ENCODE assay signal across 17 cellular contexts in genomic region chr20:1912646-1913045, GRCh38.
"Had no signal": no experiment of that assay in that cellular context is flagged by ENCODE, and none has a peak within 500 bp of the region (broad histone marks: within the 10 kb centered on the region; RNA-seq: fewer than 3 reads in every experiment).

No MANE protein-coding gene starts in this region.

- DNase-seq: activated CD4-positive, alpha-beta T cell treated with anti-CD3 and anti-CD28 coated beads, Interleukin-2, amount 50 U/mL, for 4 hours; activated CD4-positive, CD25-positive, alpha-beta regulatory T cell treated with anti-CD3 and anti-CD28 coated beads, Interleukin-2, amount 50 U/mL, for 72 hours; activated naive CD4-positive, alpha-beta T cell treated with Interleukin-2 at 50 U/mL for 16 hours; activated naive CD8-positive, alpha-beta T cell treated with anti-CD3 and anti-CD28 coated beads, Interleukin-2, amount 50 U/mL, for 24 hours; activated T-cell treated with anti-CD3 and anti-CD28 coated beads for 4 hours; colonic mucosa; glutamatergic neuron; immature natural killer cell; left colon; ovary; stimulated activated CD4-positive, alpha-beta T cell treated with anti-CD3 and anti-CD28 coated beads, Interleukin-2, amount 100 ng/mL, for 48 hours; stimulated activated naive B cell treated with anti-CD40 and anti-IgM and Interleukin-4, amounts not matched to agents 10 μg/mL and 1 μg/mL and 100 μg/mL, for 72 hours; T-helper 9 cell had no signal

- H3K4me1 Mint-ChIP-seq: activated naive CD8-positive, alpha-beta T cell treated with anti-CD3 and anti-CD28 coated beads, Interleukin-2, amount 50 U/mL, for 24 hours; immature natural killer cell; neural crest cell had no signal

- H3K27ac Mint-ChIP-seq: activated naive CD8-positive, alpha-beta T cell treated with anti-CD3 and anti-CD28 coated beads, Interleukin-2, amount 50 U/mL, for 24 hours; immature natural killer cell; stimulated activated naive B cell treated with anti-CD40 and anti-IgM and Interleukin-4, amounts not matched to agents 10 μg/mL and 1 μg/mL and 100 μg/mL, for 72 hours had no signal

- H3K4me1 ChIP-seq: colonic mucosa had no signal

- H3K9me3 Mint-ChIP-seq: activated naive CD8-positive, alpha-beta T cell treated with anti-CD3 and anti-CD28 coated beads, Interleukin-2, amount 50 U/mL, for 24 hours; immature natural killer cell; neural crest cell; stimulated activated naive B cell treated with anti-CD40 and anti-IgM and Interleukin-4, amounts not matched to agents 10 μg/mL and 1 μg/mL and 100 μg/mL, for 72 hours had no signal

- H3K4me3 ChIP-seq: colonic mucosa, ovary, tibial nerve had no signal

- ATAC-seq: activated naive CD8-positive, alpha-beta T cell treated with anti-CD3 and anti-CD28 coated beads, Interleukin-2, amount 50 U/mL, for 24 hours; left colon; stimulated activated naive B cell treated with anti-CD40 and anti-IgM and Interleukin-4, amounts not matched to agents 10 μg/mL and 1 μg/mL and 100 μg/mL, for 72 hours had no signal

- H3K36me3 Mint-ChIP-seq: immature natural killer cell had no signal

- H3K27me3 Mint-ChIP-seq: activated naive CD8-positive, alpha-beta T cell treated with anti-CD3 and anti-CD28 coated beads, Interleukin-2, amount 50 U/mL, for 24 hours; stimulated activated naive B cell treated with anti-CD40 and anti-IgM and Interleukin-4, amounts not matched to agents 10 μg/mL and 1 μg/mL and 100 μg/mL, for 72 hours had no signal

- H3K36me3 ChIP-seq: colonic mucosa, ovary had no signal

- FAIRE-seq: astrocyte had no signal

- H3K4me3 Mint-ChIP-seq: activated naive CD8-positive, alpha-beta T cell treated with anti-CD3 and anti-CD28 coated beads, Interleukin-2, amount 50 U/mL, for 24 hours; immature natural killer cell; neural crest cell; stimulated activated naive B cell treated with anti-CD40 and anti-IgM and Interleukin-4, amounts not matched to agents 10 μg/mL and 1 μg/mL and 100 μg/mL, for 72 hours had no signal

- H3K9me3 ChIP-seq: colonic mucosa, ovary, tibial nerve had no signal

- H3K27me3 ChIP-seq: colonic mucosa, foreskin keratinocyte, ovary, tibial nerve had no signal

- H3K27ac ChIP-seq: colonic mucosa, ovary, tibial nerve had no signal
